In genomic region chr12:18752280-18752920, GRCh38 we compare ENCODE assay signal across 1 cellular context.
TF ChIP-seq lines count a peak whose summit lies in the region.

No MANE protein-coding gene starts in this region.

TF ChIP-seq in WTC11, 78 proteins besides CTCF, POLR2A, EP300 and RAD21 (continued from another document):
- TF ChIP-seq MYBL2 (CRISPR knock-in tag; IDR thresholded peaks at IDR 0.05): no peak
- no peak for TF ChIP-seq MAX (CRISPR knock-in tag; IDR thresholded peaks at IDR 0.05)
- peak; percentile 49; the same call in 1 of the 2 replicates for TF ChIP-seq NFE2L1 (CRISPR knock-in tag; IDR thresholded peaks at IDR 0.05)
- 0 out of 2 replicates have a peak, but pooled peaks have one; percentile 5 for TF ChIP-seq USF2 (CRISPR knock-in tag; IDR thresholded peaks at IDR 0.05)
- TF ChIP-seq SOX15 (CRISPR knock-in tag; IDR thresholded peaks at IDR 0.05): no peak
- peak; percentile 20; the same call in 1 of the 2 replicates for TF ChIP-seq FOXK1 (CRISPR knock-in tag; IDR thresholded peaks at IDR 0.05)
- no peak for TF ChIP-seq KAT7 (CRISPR knock-in tag; IDR thresholded peaks at IDR 0.05; ENCODE audit: borderline replicate concordance)
- no peak for TF ChIP-seq AFF4 (CRISPR knock-in tag; IDR thresholded peaks at IDR 0.05; ENCODE audit: borderline replicate concordance)
- TF ChIP-seq RORB (CRISPR knock-in tag; IDR thresholded peaks at IDR 0.05): no peak
- TF ChIP-seq ZNF532 (CRISPR knock-in tag; IDR thresholded peaks at IDR 0.05; ENCODE audit: borderline replicate concordance): no peak
- peak; percentile 17; the same call in 1 of the 2 replicates for TF ChIP-seq ZNF416 (CRISPR knock-in tag; IDR thresholded peaks at IDR 0.05)
- no peak; the same call in 1 of the 2 replicates for TF ChIP-seq ERG (CRISPR knock-in tag; IDR thresholded peaks at IDR 0.05)
- 0 out of 2 replicates have a peak, but pooled peaks have one; percentile 5 for TF ChIP-seq ZNF423 (CRISPR knock-in tag; IDR thresholded peaks at IDR 0.05)
